ENCODE assay signal across 9 cellular contexts in genomic region chr13:110306340-110306959, GRCh38. TPM values are rescaled to one million over a fixed set of nuclear protein-coding genes. Genes with fewer than 3 reads are reported as not detected.
DNase-seq lines count a peak whose midpoint lies in the region; ATAC-seq, FAIRE-seq and TF ChIP-seq lines count a peak whose summit lies in the region.
"Had no signal": no experiment of that assay in that cellular context is flagged by ENCODE, and none has a peak within 500 bp of the region (broad histone marks: within the 10 kb centered on the region; RNA-seq: fewer than 3 reads in every experiment).

No MANE protein-coding gene starts in this region.

- ATAC-seq in HG03135 (IDR thresholded peaks at IDR 0.05; ENCODE audit: unreplicated experiment): no peak

- H3K27me3 ChIP-seq in A673 (replicated peaks; ENCODE audit: insufficient read depth, low read depth, low read length, poor library complexity) (no peaks in the 10 kb centered on the region), SJCRH30 (no peaks in the 10 kb centered on the region)

- BruUV-seq in A673 (replicated peaks; lab: Mats Ljungman, UMichigan): no TSS peak

- H3K36me3 ChIP-seq in A673 (ENCODE audit: insufficient read depth, low read length, poor library complexity, severe bottlenecking) (no peaks in the 10 kb centered on the region), SJCRH30 (peaks cover 32% of the 10 kb centered on the region)

- DNase-seq in A673 (ENCODE audit: low spot score): peak; percentile 58
- peak; percentile 62 to 78 for DNase-seq in SJCRH30
- DNase-seq in fibroblast of villous mesenchyme (ENCODE audit: low read depth): peak; percentile 68
- peak; percentile 46 for DNase-seq in nephron progenitor cell
- no peak for DNase-seq in NCI-H146 (lab: John Stamatoyannopoulos, UW)
- DNase-seq in RCC 7860 (ENCODE audit: low spot score): no peak
- DNase-seq in NCI-H345 treated with DMSO at 0.1 percent for 48 hours (lab: John Stamatoyannopoulos, UW; ENCODE audit: unreplicated experiment): no peak
- DNase-seq: CD4-positive, alpha-beta memory T cell had no signal

- peaks cover 14% of the 10 kb centered on the region for H3K27me3 Mint-ChIP-seq in nephron progenitor cell (ENCODE audit: low read depth, poor library complexity)

- H3K4me1 Mint-ChIP-seq in nephron progenitor cell: peaks cover 76% of the 10 kb centered on the region

- peak overlapping the region; percentile 84 for H3K4me3 Mint-ChIP-seq in nephron progenitor cell
- H3K4me3 Mint-ChIP-seq: CD4-positive, alpha-beta memory T cell had no signal

- no peak for TF ChIP-seq CTCF in A673 (conservative IDR thresholded peaks at IDR 0.05; ENCODE audit: low read depth, low read length)
- no peak for TF ChIP-seq CTCF in fibroblast of villous mesenchyme (IDR thresholded peaks at IDR 0.05; ENCODE audit: insufficient read depth, low read depth, low read length)
- no peak for TF ChIP-seq CTCF in nephron progenitor cell (IDR thresholded peaks at IDR 0.05)

- H3K27ac ChIP-seq in A673 (ENCODE audit: low read depth, low read length, poor library complexity, severe bottlenecking) (peak overlapping the region; percentile 91), SJCRH30 (peak overlapping the region; percentile 94)

- no peak overlapping the region for H3K27ac Mint-ChIP-seq in nephron progenitor cell
- H3K27ac Mint-ChIP-seq: CD4-positive, alpha-beta memory T cell had no signal

- peaks cover 16% of the 10 kb centered on the region for H3K36me3 Mint-ChIP-seq in nephron progenitor cell (ENCODE audit: low read depth)
- H3K36me3 Mint-ChIP-seq: CD4-positive, alpha-beta memory T cell had no signal

- H3K4me1 ChIP-seq in A673 (ENCODE audit: insufficient read depth, low read length, poor library complexity, severe bottlenecking) (peaks cover 37% of the 10 kb centered on the region), SJCRH30 (peaks cover 11% of the 10 kb centered on the region)

- H3K9me3 ChIP-seq in A673 (ENCODE audit: low read depth, low read length, poor library complexity, severe bottlenecking) (no peaks in the 10 kb centered on the region), SJCRH30 (replicated peaks) (no peaks in the 10 kb centered on the region)

- peak overlapping the region; percentile 98 for H3K4me3 ChIP-seq in A673 (ENCODE audit: low read depth, low read length, poor library complexity, severe bottlenecking)
- H3K4me3 ChIP-seq in SJCRH30: peak overlapping the region; percentile 93
- H3K4me3 ChIP-seq in fibroblast of villous mesenchyme (ENCODE audit: low read depth, low read length): peak overlapping the region; percentile 88

- no peaks in the 10 kb centered on the region for H3K9me3 Mint-ChIP-seq in nephron progenitor cell
- H3K9me3 Mint-ChIP-seq: CD4-positive, alpha-beta memory T cell had no signal

- CTCF ChIA-PET in A673 (lab: Charles Lee): no interaction called here

- no peak for FAIRE-seq in RCC 7860 (lab: Jason Lieb, UNC)

- POLR2A ChIA-PET in A673 (lab: Charles Lee; ENCODE audit: low non-redundant PET): no interaction called here

- intact Hi-C loops in A673 (cut with micrococcal nuclease; ENCODE audit: unreplicated experiment): loop anchor here (2.0 to 5.0 kb wide), 3 partner anchors 56 to 106 kb away; no protein-coding TSS in a partner anchor

RNA-seq across cellular contexts. Expression of gene COL4A1, which starts 0.5 kb away (rescaled TPM):
- total RNA-seq in A673 (2021) (83.9 and 86.0 TPM in 2 replicates), fibroblast of villous mesenchyme (1,391 and 1,673 TPM in 2 replicates)
- total RNA-seq in SJCRH30 (2014; rRNA removed; shearing (Covaris generic)): 269 and 271 TPM in 2 replicates
- total RNA-seq: CD4-positive, alpha-beta memory T cell had no signal

RNA-seq across cellular contexts. Expression of gene COL4A2, which starts 0.6 kb away (rescaled TPM):
- total RNA-seq in A673 (2021) (184 and 193 TPM in 2 replicates), fibroblast of villous mesenchyme (756 and 1,116 TPM in 2 replicates)
- 251 and 258 TPM in 2 replicates for total RNA-seq in SJCRH30 (2014; rRNA removed; shearing (Covaris generic))
- total RNA-seq: CD4-positive, alpha-beta memory T cell had no signal

Comparison
In these comparisons a context has a peak if more than half of its experiments do, and no peak if none do; other contexts are left out.
1. DNase-seq: peak in A673 (single experiment), SJCRH30 (2 of 2), fibroblast of villous mesenchyme (single experiment) and nephron progenitor cell (single experiment); none in NCI-H146 (single experiment), RCC 7860 (single experiment) and NCI-H345 treated with DMSO at 0.1 percent for 48 hours (single experiment).
2. Peak in every context shown above with its lines, with median percentiles within 50 percentile points of each other: H3K4me3 ChIP-seq.